8 cellular contexts compared by ENCODE assay signal in genomic region chr6:113994934-113995342, GRCh38. TPM values are rescaled to one million over a fixed set of nuclear protein-coding genes. Genes with fewer than 3 reads are reported as not detected.
DNase-seq lines count a peak whose midpoint lies in the region; ATAC-seq and TF ChIP-seq lines count a peak whose summit lies in the region.

No MANE protein-coding gene starts in this region.

- no peaks in the 10 kb centered on the region for H3K4me1 ChIP-seq in OCI-LY3 (ENCODE audit: low read length)

- peak in 2 of 3 donors; percentile 29 to 64 for ATAC-seq in natural killer cell
- no peak for ATAC-seq in natural killer cell treated with Interleukin-12 subunit alpha and Interleukin-12 subunit beta and Interleukin-15 and Interleukin-18, amount 100 ng/mL, for 72 hours

- no peaks in the 10 kb centered on the region for H3K36me3 Mint-ChIP-seq in natural killer cell
- H3K36me3 Mint-ChIP-seq in natural killer cell treated with Interleukin-12 subunit alpha and Interleukin-12 subunit beta and Interleukin-15 and Interleukin-18, amount 100 ng/mL, for 72 hours, result no peaks in the 10 kb centered on the region

- H3K9me3 Mint-ChIP-seq in natural killer cell, result no peaks in the 10 kb centered on the region
- no peaks in the 10 kb centered on the region for H3K9me3 Mint-ChIP-seq in natural killer cell treated with Interleukin-12 subunit alpha and Interleukin-12 subunit beta and Interleukin-15 and Interleukin-18, amount 100 ng/mL, for 72 hours

- no peaks in the 10 kb centered on the region for H3K4me1 Mint-ChIP-seq in natural killer cell
- H3K4me1 Mint-ChIP-seq in natural killer cell treated with Interleukin-12 subunit alpha and Interleukin-12 subunit beta and Interleukin-15 and Interleukin-18, amount 100 ng/mL, for 72 hours (ENCODE audit: low read depth in 2 of 2), result peaks cover 0 to 2% of the 10 kb centered on the region in 2 donors

- H3K4me3 Mint-ChIP-seq in natural killer cell, result no peak overlapping the region
- H3K4me3 Mint-ChIP-seq in natural killer cell treated with Interleukin-12 subunit alpha and Interleukin-12 subunit beta and Interleukin-15 and Interleukin-18, amount 100 ng/mL, for 72 hours, result no peak overlapping the region

- no peaks in the 10 kb centered on the region for H3K36me3 ChIP-seq in OCI-LY3 (replicated peaks; ENCODE audit: low read depth, low read length)
- H3K36me3 ChIP-seq in brain microvascular endothelial cell (replicated peaks), result no peaks in the 10 kb centered on the region

- TF ChIP-seq RAD21 in Ishikawa (IDR thresholded peaks at IDR 0.05; ENCODE audit: low read depth), result peak; percentile 91

- no peaks in the 10 kb centered on the region for H3K79me2 ChIP-seq in OCI-LY3 (ENCODE audit: low read length)

- peak overlapping the region; percentile 14; the same call in 1 of the 2 replicates for H3K4me3 ChIP-seq in OCI-LY3 (ENCODE audit: low read length)
- H3K4me3 ChIP-seq in brain microvascular endothelial cell (ENCODE audit: low read depth, low read length), result no peak overlapping the region

- H2AFZ ChIP-seq in OCI-LY3 (ENCODE audit: low read depth, low read length), result peak overlapping the region; percentile 47

- no peaks in the 10 kb centered on the region for H4K20me1 ChIP-seq in OCI-LY3 (ENCODE audit: insufficient read depth, low read length)

- no peak overlapping the region for H3K27ac Mint-ChIP-seq in natural killer cell
- H3K27ac Mint-ChIP-seq in natural killer cell treated with Interleukin-12 subunit alpha and Interleukin-12 subunit beta and Interleukin-15 and Interleukin-18, amount 100 ng/mL, for 72 hours, result no peak overlapping the region

- in situ Hi-C loops in brain microvascular endothelial cell (cut with HindIII; ENCODE audit: low pct_ligation_motif_present, low sequenced_read_pairs), result no loop called here

- H3K27me3 ChIP-seq in OCI-LY3 (ENCODE audit: low read depth, low read length) (no peaks in the 10 kb centered on the region; the same call in 1 of the 2 replicates), brain microvascular endothelial cell (replicated peaks) (no peaks in the 10 kb centered on the region)

- no peaks in the 10 kb centered on the region for H3K9me3 ChIP-seq in OCI-LY3 (ENCODE audit: insufficient read depth, low read length)

- intact Hi-C loops in natural killer cell (cut with micrococcal nuclease), result no loop called here

- H3K27ac ChIP-seq in OCI-LY3 (ENCODE audit: low read length), result no peak overlapping the region
- H3K27ac ChIP-seq in brain microvascular endothelial cell, result peak overlapping the region; percentile 85
- peak overlapping the region; percentile 90 for H3K27ac ChIP-seq in temporal lobe (ENCODE audit: low read depth, low read length)

- DNase-seq in natural killer cell (no peak), H4 (ENCODE audit: low spot score) (peak; percentile 88), brain microvascular endothelial cell (peak; percentile 96), kidney glomerular epithelial cell (lab: John Stamatoyannopoulos, UW) (peak; percentile 77)
- no peak for DNase-seq in natural killer cell treated with Interleukin-12 subunit alpha and Interleukin-12 subunit beta and Interleukin-15 and Interleukin-18, amount 100 ng/mL, for 72 hours (ENCODE audit: low spot score)

- H3K4me2 ChIP-seq in OCI-LY3 (ENCODE audit: low read length), result peak overlapping the region; percentile 47

- H3K27me3 Mint-ChIP-seq in natural killer cell (ENCODE audit: low read depth in 2 of 2), result peaks cover 6 to 27% of the 10 kb centered on the region in 2 donors
- peaks cover 28 to 35% of the 10 kb centered on the region in 2 donors for H3K27me3 Mint-ChIP-seq in natural killer cell treated with Interleukin-12 subunit alpha and Interleukin-12 subunit beta and Interleukin-15 and Interleukin-18, amount 100 ng/mL, for 72 hours

- H3K9ac ChIP-seq in OCI-LY3 (ENCODE audit: low read length), result no peak overlapping the region

- TF ChIP-seq CTCF in natural killer cell (IDR thresholded peaks at IDR 0.05) (no peak), OCI-LY3 (IDR thresholded peaks at IDR 0.05; ENCODE audit: low read depth, low read length) (peak; percentile 86), brain microvascular endothelial cell (IDR thresholded peaks at IDR 0.05; ENCODE audit: low read depth, low read length, missing control alignments) (peak; percentile 93)

- TF ChIP-seq EP300 in Ishikawa (IDR thresholded peaks at IDR 0.05; ENCODE audit: borderline replicate concordance), result peak; percentile 44; the same call in 1 of the 2 replicates

TF ChIP-seq in Ishikawa, 13 proteins besides CTCF, POLR2A, EP300 and RAD21:
- TF ChIP-seq TCF12 (IDR thresholded peaks at IDR 0.05; ENCODE audit: low read depth) (peak; percentile 55; the same call in 1 of the 2 replicates), TEAD4 (IDR thresholded peaks at IDR 0.05) (peak; percentile 82), FOXM1 (IDR thresholded peaks at IDR 0.05; ENCODE audit: borderline replicate concordance, low read depth) (0 out of 2 replicates have a peak, but pooled peaks have one; percentile 9), CEBPB (IDR thresholded peaks at IDR 0.05) (peak; percentile 60; the same call in 1 of the 2 replicates), CREB1 (IDR thresholded peaks at IDR 0.05; ENCODE audit: low read depth) (no peak), REST (IDR thresholded peaks at IDR 0.05; ENCODE audit: low read depth) (no peak), YY1 (IDR thresholded peaks at IDR 0.05; ENCODE audit: low read depth) (peak; percentile 77)
- TF ChIP-seq, protein P1, sequence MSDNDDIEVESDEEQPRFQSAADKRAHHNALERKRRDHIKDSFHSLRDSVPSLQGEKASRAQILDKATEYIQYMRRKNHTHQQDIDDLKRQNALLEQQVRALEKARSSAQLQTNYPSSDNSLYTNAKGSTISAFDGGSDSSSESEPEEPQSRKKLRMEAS (IDR thresholded peaks at IDR 0.05), result peak; percentile 49; the same call in 1 of the 2 replicates
TF ChIP-seq in Ishikawa: peak in this region for 6.

RNA-seq across cellular contexts. Expression of gene HDAC2, which starts 24.0 kb away (rescaled TPM):
- total RNA-seq in natural killer cell, result 10 to 100 TPM; 55.1 to 74.5 (median 60.8) TPM
- total RNA-seq in natural killer cell treated with Interleukin-12 subunit alpha and Interleukin-12 subunit beta and Interleukin-15 and Interleukin-18, amount 100 ng/mL, for 72 hours, result 10 to 100 TPM; 60.8 to 72.2 TPM
- total RNA-seq in H4 (2014; rRNA removed; shearing (Covaris generic)), result 63.7 and 70.7 TPM in 2 replicates
- total RNA-seq in temporal lobe, result 235 TPM

Comparison
In these comparisons a context has a peak if more than half of its experiments do, and no peak if none do; other contexts are left out.
1. ATAC-seq: peak in natural killer cell (2 of 3); none in natural killer cell treated with Interleukin-12 subunit alpha and Interleukin-12 subunit beta and Interleukin-15 and Interleukin-18, amount 100 ng/mL, for 72 hours (0 of 2).
2. DNase-seq: peak in H4 (single experiment), brain microvascular endothelial cell (single experiment) and kidney glomerular epithelial cell (single experiment); none in natural killer cell (single experiment) and natural killer cell treated with Interleukin-12 subunit alpha and Interleukin-12 subunit beta and Interleukin-15 and Interleukin-18, amount 100 ng/mL, for 72 hours (single experiment).